Comparison of ENCODE assay signal across 23 cellular contexts in genomic region chr21:39667353-39667891, GRCh38. TPM values are rescaled to one million over a fixed set of nuclear protein-coding genes. Genes with fewer than 3 reads are reported as not detected.
"Had no signal": no experiment of that assay in that cellular context is flagged by ENCODE, and none has a peak within 500 bp of the region (broad histone marks: within the 10 kb centered on the region; RNA-seq: fewer than 3 reads in every experiment).

No MANE protein-coding gene starts in this region.

- H3K27ac Mint-ChIP-seq: memory B cell; naive B cell; stimulated activated naive CD8-positive, alpha-beta T cell treated with anti-CD3 and anti-CD28 coated beads, Interleukin-15, amount 100 ng/mL, for 72 hours; type B pancreatic cell had no signal

- H3K36me3 ChIP-seq: left lung, lower lobe of right lung, right lobe of liver, spleen had no signal

- H3K27me3 ChIP-seq: foreskin keratinocyte, left lung, right lobe of liver had no signal

- H3K4me1 ChIP-seq: foreskin keratinocyte, left lung, lower lobe of right lung, psoas muscle, right lobe of liver, spleen had no signal

- DNase-seq: cortex of kidney; effector memory CD8-positive, alpha-beta T cell; erythroblast; foreskin keratinocyte; immature natural killer cell; left lung; lower lobe of right lung; midbrain; naive B cell; occipital lobe; psoas muscle; retina; right lobe of liver; spleen; stimulated activated CD4-positive, alpha-beta T cell treated with anti-CD3 and anti-CD28 coated beads, Interleukin-2, amount 100 ng/mL, for 24 hours; stimulated activated CD4-positive, alpha-beta T cell treated with anti-CD3 and anti-CD28 coated beads, Interleukin-4, amount 100 ng/mL, for 4 hours; stimulated activated naive B cell treated with anti-CD40 and anti-IgM and Interleukin-4, amounts not matched to agents 10 μg/mL and 1 μg/mL and 100 μg/mL, for 72 hours; stimulated activated naive CD8-positive, alpha-beta T cell treated with anti-CD3 and anti-CD28 coated beads, Interleukin-15, amount 100 ng/mL, for 72 hours had no signal

- ATAC-seq: effector memory CD8-positive, alpha-beta T cell; foreskin keratinocyte; left lung; lower lobe of right lung; right lobe of liver; stimulated activated naive B cell treated with anti-CD40 and anti-IgM and Interleukin-4, amounts not matched to agents 10 μg/mL and 1 μg/mL and 100 μg/mL, for 72 hours; stimulated activated naive CD8-positive, alpha-beta T cell treated with anti-CD3 and anti-CD28 coated beads, Interleukin-15, amount 100 ng/mL, for 72 hours had no signal

- H3K4me3 Mint-ChIP-seq: effector memory CD8-positive, alpha-beta T cell; immature natural killer cell; memory B cell; naive B cell; nephron; stimulated activated naive B cell treated with anti-CD40 and anti-IgM and Interleukin-4, amounts not matched to agents 10 μg/mL and 1 μg/mL and 100 μg/mL, for 72 hours; stimulated activated naive CD8-positive, alpha-beta T cell treated with anti-CD3 and anti-CD28 coated beads, Interleukin-15, amount 100 ng/mL, for 72 hours; type B pancreatic cell had no signal

- H3K9me3 Mint-ChIP-seq: memory B cell; nephron; stimulated activated naive B cell treated with anti-CD40 and anti-IgM and Interleukin-4, amounts not matched to agents 10 μg/mL and 1 μg/mL and 100 μg/mL, for 72 hours; stimulated activated naive CD8-positive, alpha-beta T cell treated with anti-CD3 and anti-CD28 coated beads, Interleukin-15, amount 100 ng/mL, for 72 hours had no signal

- H3K9me3 ChIP-seq: left lung, lower lobe of right lung, psoas muscle, right lobe of liver, spleen had no signal

- H3K4me3 ChIP-seq: left lung, lower lobe of right lung, psoas muscle, right lobe of liver, spleen had no signal

- H3K27me3 Mint-ChIP-seq: effector memory CD8-positive, alpha-beta T cell; stimulated activated naive CD8-positive, alpha-beta T cell treated with anti-CD3 and anti-CD28 coated beads, Interleukin-15, amount 100 ng/mL, for 72 hours; type B pancreatic cell had no signal

- H3K27ac ChIP-seq: foreskin keratinocyte, left lung, lower lobe of right lung, psoas muscle, right lobe of liver, spleen had no signal

- H3K36me3 Mint-ChIP-seq: immature natural killer cell; memory B cell; naive B cell; stimulated activated naive B cell treated with anti-CD40 and anti-IgM and Interleukin-4, amounts not matched to agents 10 μg/mL and 1 μg/mL and 100 μg/mL, for 72 hours had no signal

- H3K4me1 Mint-ChIP-seq: immature natural killer cell; memory B cell; naive B cell; stimulated activated naive B cell treated with anti-CD40 and anti-IgM and Interleukin-4, amounts not matched to agents 10 μg/mL and 1 μg/mL and 100 μg/mL, for 72 hours; stimulated activated naive CD8-positive, alpha-beta T cell treated with anti-CD3 and anti-CD28 coated beads, Interleukin-15, amount 100 ng/mL, for 72 hours had no signal

RNA-seq across cellular contexts. Expression of gene B3GALT5, which starts 54.7 kb away (rescaled TPM):
- total RNA-seq: endothelial cell of umbilical vein, foreskin keratinocyte had no signal
- polyA plus RNA-seq: foreskin keratinocyte, immature natural killer cell, keratinocyte had no signal
